1 cellular context compared by ENCODE assay signal in genomic region chr1:4270651-4271337, GRCh38.
A peak's percentile ranks its signal among the peaks of the same experiment; 100 is the strongest.
TF ChIP-seq lines count a peak whose summit lies in the region.

No MANE protein-coding gene starts in this region.

TF ChIP-seq in HepG2, 621 proteins besides CTCF, POLR2A, EP300 and RAD21 (continued from another document):
- TF ChIP-seq, protein P1, sequence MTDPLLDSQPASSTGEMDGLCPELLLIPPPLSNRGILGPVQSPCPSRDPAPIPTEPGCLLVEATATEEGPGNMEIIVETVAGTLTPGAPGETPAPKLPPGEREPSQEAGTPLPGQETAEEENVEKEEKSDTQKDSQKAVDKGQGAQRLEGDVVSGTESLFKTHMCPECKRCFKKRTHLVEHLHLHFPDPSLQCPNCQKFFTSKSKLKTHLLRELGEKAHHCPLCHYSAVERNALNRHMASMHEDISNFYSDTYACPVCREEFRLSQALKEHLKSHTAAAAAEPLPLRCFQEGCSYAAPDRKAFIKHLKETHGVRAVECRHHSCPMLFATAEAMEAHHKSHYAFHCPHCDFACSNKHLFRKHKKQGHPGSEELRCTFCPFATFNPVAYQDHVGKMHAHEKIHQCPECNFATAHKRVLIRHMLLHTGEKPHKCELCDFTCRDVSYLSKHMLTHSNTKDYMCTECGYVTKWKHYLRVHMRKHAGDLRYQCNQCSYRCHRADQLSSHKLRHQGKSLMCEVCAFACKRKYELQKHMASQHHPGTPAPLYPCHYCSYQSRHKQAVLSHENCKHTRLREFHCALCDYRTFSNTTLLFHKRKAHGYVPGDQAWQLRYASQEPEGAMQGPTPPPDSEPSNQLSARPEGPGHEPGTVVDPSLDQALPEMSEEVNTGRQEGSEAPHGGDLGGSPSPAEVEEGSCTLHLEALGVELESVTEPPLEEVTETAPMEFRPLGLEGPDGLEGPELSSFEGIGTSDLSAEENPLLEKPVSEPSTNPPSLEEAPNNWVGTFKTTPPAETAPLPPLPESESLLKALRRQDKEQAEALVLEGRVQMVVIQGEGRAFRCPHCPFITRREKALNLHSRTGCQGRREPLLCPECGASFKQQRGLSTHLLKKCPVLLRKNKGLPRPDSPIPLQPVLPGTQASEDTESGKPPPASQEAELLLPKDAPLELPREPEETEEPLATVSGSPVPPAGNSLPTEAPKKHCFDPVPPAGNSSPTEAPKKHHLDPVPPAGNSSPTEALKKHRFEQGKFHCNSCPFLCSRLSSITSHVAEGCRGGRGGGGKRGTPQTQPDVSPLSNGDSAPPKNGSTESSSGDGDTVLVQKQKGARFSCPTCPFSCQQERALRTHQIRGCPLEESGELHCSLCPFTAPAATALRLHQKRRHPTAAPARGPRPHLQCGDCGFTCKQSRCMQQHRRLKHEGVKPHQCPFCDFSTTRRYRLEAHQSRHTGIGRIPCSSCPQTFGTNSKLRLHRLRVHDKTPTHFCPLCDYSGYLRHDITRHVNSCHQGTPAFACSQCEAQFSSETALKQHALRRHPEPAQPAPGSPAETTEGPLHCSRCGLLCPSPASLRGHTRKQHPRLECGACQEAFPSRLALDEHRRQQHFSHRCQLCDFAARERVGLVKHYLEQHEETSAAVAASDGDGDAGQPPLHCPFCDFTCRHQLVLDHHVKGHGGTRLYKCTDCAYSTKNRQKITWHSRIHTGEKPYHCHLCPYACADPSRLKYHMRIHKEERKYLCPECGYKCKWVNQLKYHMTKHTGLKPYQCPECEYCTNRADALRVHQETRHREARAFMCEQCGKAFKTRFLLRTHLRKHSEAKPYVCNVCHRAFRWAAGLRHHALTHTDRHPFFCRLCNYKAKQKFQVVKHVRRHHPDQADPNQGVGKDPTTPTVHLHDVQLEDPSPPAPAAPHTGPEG (CRISPR knock-in tag; IDR thresholded peaks at IDR 0.05) = no peak
- TF ChIP-seq IRF2 (CRISPR knock-in tag; IDR thresholded peaks at IDR 0.05) = no peak
- no peak for TF ChIP-seq ZNF451 (CRISPR knock-in tag; IDR thresholded peaks at IDR 0.05)
- TF ChIP-seq ZNF337 (CRISPR knock-in tag; IDR thresholded peaks at IDR 0.05; ENCODE audit: borderline replicate concordance, low read depth) = no peak
- no peak for TF ChIP-seq TCF7 (IDR thresholded peaks at IDR 0.05; ENCODE audit: low read depth)
- TF ChIP-seq MAFF (IDR thresholded peaks at IDR 0.05; ENCODE audit: low read depth, low read length) = no peak
- peak; percentile 48; the same call in 1 of the 2 replicates for TF ChIP-seq ONECUT2 (CRISPR knock-in tag; IDR thresholded peaks at IDR 0.05)
- TF ChIP-seq HIC2 (CRISPR knock-in tag; IDR thresholded peaks at IDR 0.05; ENCODE audit: low read depth) = 0 out of 2 replicates have a peak, but pooled peaks have one; percentile 33
- TF ChIP-seq, protein P2, sequence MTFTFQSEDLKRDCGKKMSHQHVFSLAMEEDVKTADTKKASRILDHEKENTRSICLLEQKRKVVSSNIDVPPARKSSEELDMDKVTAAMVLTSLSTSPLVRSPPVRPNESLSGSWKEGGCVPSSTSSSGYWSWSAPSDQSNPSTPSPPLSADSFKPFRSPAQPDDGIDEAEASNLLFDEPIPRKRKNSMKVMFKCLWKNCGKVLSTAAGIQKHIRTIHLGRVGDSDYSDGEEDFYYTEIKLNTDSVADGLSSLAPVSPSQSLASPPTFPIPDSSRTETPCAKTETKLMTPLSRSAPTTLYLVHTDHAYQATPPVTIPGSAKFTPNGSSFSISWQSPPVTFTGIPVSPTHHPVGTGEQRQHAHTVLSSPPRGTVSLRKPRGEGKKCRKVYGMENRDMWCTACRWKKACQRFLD (CRISPR knock-in tag; IDR thresholded peaks at IDR 0.05; ENCODE audit: borderline replicate concordance) = no peak
- TF ChIP-seq, protein P3, sequence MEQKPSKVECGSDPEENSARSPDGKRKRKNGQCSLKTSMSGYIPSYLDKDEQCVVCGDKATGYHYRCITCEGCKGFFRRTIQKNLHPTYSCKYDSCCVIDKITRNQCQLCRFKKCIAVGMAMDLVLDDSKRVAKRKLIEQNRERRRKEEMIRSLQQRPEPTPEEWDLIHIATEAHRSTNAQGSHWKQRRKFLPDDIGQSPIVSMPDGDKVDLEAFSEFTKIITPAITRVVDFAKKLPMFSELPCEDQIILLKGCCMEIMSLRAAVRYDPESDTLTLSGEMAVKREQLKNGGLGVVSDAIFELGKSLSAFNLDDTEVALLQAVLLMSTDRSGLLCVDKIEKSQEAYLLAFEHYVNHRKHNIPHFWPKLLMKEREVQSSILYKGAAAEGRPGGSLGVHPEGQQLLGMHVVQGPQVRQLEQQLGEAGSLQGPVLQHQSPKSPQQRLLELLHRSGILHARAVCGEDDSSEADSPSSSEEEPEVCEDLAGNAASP (CRISPR knock-in tag; IDR thresholded peaks at IDR 0.05; ENCODE audit: borderline replicate concordance) = peak; percentile 50; the same call in 1 of the 2 replicates
- TF ChIP-seq, protein P4, sequence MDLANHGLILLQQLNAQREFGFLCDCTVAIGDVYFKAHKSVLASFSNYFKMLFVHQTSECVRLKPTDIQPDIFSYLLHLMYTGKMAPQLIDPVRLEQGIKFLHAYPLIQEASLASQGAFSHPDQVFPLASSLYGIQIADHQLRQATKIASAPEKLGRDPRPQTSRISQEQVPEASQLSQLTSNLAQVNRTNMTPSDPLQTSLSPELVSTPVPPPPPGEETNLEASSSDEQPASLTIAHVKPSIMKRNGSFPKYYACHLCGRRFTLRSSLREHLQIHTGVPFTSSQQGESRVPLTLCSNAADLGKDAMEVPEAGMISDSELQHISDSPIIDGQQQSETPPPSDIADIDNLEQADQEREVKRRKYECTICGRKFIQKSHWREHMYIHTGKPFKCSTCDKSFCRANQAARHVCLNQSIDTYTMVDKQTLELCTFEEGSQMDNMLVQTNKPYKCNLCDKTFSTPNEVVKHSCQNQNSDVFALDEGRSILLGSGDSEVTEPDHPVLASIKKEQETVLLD (CRISPR knock-in tag; IDR thresholded peaks at IDR 0.05; ENCODE audit: low read depth) = no peak
- peak; percentile 69 for TF ChIP-seq PATZ1 (CRISPR knock-in tag; IDR thresholded peaks at IDR 0.05)
- TF ChIP-seq SNAI1 (CRISPR knock-in tag; IDR thresholded peaks at IDR 0.05; ENCODE audit: borderline replicate concordance) = no peak
- TF ChIP-seq ZBTB7B (CRISPR knock-in tag; IDR thresholded peaks at IDR 0.05) = peak; percentile 59; the same call in 1 of the 2 replicates
- TF ChIP-seq SNAPC5 (CRISPR knock-in tag; IDR thresholded peaks at IDR 0.05; ENCODE audit: borderline replicate concordance) = no peak
- TF ChIP-seq TARDBP (CRISPR knock-in tag; IDR thresholded peaks at IDR 0.05) = no peak
- TF ChIP-seq ZNF607 (CRISPR knock-in tag; IDR thresholded peaks at IDR 0.05; ENCODE audit: borderline replicate concordance) = no peak
- TF ChIP-seq, protein P5, sequence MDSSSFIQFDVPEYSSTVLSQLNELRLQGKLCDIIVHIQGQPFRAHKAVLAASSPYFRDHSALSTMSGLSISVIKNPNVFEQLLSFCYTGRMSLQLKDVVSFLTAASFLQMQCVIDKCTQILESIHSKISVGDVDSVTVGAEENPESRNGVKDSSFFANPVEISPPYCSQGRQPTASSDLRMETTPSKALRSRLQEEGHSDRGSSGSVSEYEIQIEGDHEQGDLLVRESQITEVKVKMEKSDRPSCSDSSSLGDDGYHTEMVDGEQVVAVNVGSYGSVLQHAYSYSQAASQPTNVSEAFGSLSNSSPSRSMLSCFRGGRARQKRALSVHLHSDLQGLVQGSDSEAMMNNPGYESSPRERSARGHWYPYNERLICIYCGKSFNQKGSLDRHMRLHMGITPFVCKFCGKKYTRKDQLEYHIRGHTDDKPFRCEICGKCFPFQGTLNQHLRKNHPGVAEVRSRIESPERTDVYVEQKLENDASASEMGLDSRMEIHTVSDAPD (CRISPR knock-in tag; IDR thresholded peaks at IDR 0.05) = no peak
- no peak for TF ChIP-seq AHR (CRISPR knock-in tag; IDR thresholded peaks at IDR 0.05)
- no peak for TF ChIP-seq SRF (IDR thresholded peaks at IDR 0.05; ENCODE audit: low read depth, low read length)
- TF ChIP-seq ZNF414 (CRISPR knock-in tag; IDR thresholded peaks at IDR 0.05) = no peak
- 0 out of 2 replicates have a peak, but pooled peaks have one; percentile 13 for TF ChIP-seq RXRB (CRISPR knock-in tag; IDR thresholded peaks at IDR 0.05; ENCODE audit: borderline replicate concordance)
- TF ChIP-seq SALL1 (CRISPR knock-in tag; IDR thresholded peaks at IDR 0.05) = peak; percentile 36; the same call in 1 of the 2 replicates
- TF ChIP-seq, protein P6, sequence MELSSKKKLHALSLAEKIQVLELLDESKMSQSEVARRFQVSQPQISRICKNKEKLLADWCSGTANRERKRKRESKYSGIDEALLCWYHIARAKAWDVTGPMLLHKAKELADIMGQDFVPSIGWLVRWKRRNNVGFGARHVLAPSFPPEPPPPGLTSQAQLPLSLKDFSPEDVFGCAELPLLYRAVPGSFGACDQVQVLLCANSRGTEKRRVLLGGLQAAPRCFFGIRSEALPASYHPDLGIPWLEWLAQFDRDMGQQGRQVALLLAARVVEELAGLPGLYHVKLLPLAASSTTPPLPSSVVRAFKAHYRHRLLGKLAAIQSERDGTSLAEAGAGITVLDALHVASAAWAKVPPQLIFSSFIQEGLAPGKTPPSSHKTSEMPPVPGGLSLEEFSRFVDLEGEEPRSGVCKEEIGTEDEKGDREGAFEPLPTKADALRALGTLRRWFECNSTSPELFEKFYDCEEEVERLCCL (CRISPR knock-in tag; IDR thresholded peaks at IDR 0.05; ENCODE audit: borderline replicate concordance) = no peak
- no peak for TF ChIP-seq SIN3A (IDR thresholded peaks at IDR 0.05; ENCODE audit: borderline replicate concordance, low read depth, low read length)
- no peak for TF ChIP-seq ATF7-NPFF (CRISPR knock-in tag; IDR thresholded peaks at IDR 0.05; ENCODE audit: low read depth)
- TF ChIP-seq LCORL (IDR thresholded peaks at IDR 0.05) = no peak
- peak; percentile 39; the same call in 1 of the 2 replicates for TF ChIP-seq LCORL (CRISPR knock-in tag; IDR thresholded peaks at IDR 0.05)
- TF ChIP-seq GATAD2A (CRISPR knock-in tag; IDR thresholded peaks at IDR 0.05) = peak; percentile 55
- TF ChIP-seq ZBTB4 (CRISPR knock-in tag; IDR thresholded peaks at IDR 0.05; ENCODE audit: borderline replicate concordance) = peak; percentile 55; the same call in 1 of the 2 replicates
TF ChIP-seq in HepG2: peak in this region for 45.
